In the genomic region with DNA sequence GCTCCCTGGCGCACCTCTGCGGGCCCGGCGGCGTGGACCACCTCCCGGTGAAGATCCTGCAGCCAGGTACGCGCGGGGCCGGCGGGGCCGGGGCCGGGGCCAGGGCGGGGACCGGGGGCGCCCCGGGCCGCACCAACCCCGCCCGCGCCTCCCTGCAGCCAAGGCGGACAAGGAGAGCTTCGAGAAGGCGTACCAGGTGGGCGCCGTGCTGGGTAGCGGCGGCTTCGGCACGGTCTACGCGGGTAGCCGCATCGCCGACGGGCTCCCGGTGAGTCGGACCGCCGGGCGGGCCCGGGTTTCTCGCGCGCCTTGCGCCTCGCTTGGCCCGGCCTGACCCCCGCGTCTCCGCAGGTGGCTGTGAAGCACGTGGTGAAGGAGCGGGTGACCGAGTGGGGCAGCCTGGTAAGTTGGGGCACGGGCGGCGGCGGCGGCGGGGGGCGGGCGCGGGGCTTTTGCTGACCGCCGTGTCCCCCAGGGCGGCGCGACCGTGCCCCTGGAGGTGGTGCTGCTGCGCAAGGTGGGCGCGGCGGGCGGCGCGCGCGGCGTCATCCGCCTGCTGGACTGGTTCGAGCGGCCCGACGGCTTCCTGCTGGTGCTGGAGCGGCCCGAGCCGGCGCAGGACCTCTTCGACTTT, we compare ENCODE assay signal across 7 cellular contexts. TPM values are rescaled to one million over a fixed set of nuclear protein-coding genes. Genes with fewer than 3 reads are reported as not detected.
DNase-seq lines count a peak whose midpoint lies in the region; ATAC-seq and TF ChIP-seq lines count a peak whose summit lies in the region.

No MANE protein-coding gene starts in this region.

- H3K4me3 Mint-ChIP-seq in stimulated activated naive B cell treated with anti-CD40 and anti-IgM and Interleukin-4, amounts not matched to agents 10 μg/mL and 1 μg/mL and 100 μg/mL, for 72 hours = peak overlapping the region; percentile 94 to 98

- peak overlapping the region; percentile 64 for H3K9ac ChIP-seq in mammary epithelial cell (ENCODE audit: insufficient read depth, low read length)

- H3K36me3 Mint-ChIP-seq in stimulated activated naive B cell treated with anti-CD40 and anti-IgM and Interleukin-4, amounts not matched to agents 10 μg/mL and 1 μg/mL and 100 μg/mL, for 72 hours = peaks cover 30 to 42% of the 10 kb centered on the region in 2 donors

- H3K4me3 ChIP-seq in H7 (ENCODE audit: insufficient read depth, low read depth, low read length) (peak overlapping the region; percentile 91), mammary epithelial cell (replicated peaks in 1 of 3; ENCODE audit: insufficient read depth in 1 of 3, low read depth in 2 of 3, low read length in 3 of 3) (peak overlapping the region; percentile 58 to 93 (median 71))

- H3K27ac Mint-ChIP-seq in stimulated activated naive B cell treated with anti-CD40 and anti-IgM and Interleukin-4, amounts not matched to agents 10 μg/mL and 1 μg/mL and 100 μg/mL, for 72 hours = peak overlapping the region; percentile 97

- 3% methylated on average over 23 of the region's 89 CpGs for WGBS in mammary epithelial cell (ENCODE audit: low coverage, missing lambda C conversion rate)

- no peaks in the 10 kb centered on the region for H3K9me3 Mint-ChIP-seq in stimulated activated naive B cell treated with anti-CD40 and anti-IgM and Interleukin-4, amounts not matched to agents 10 μg/mL and 1 μg/mL and 100 μg/mL, for 72 hours

- H3K36me3 ChIP-seq in H7 (replicated peaks; ENCODE audit: control insufficient read depth, insufficient read depth, low read length) (peaks cover 7% of the 10 kb centered on the region), mammary epithelial cell (ENCODE audit: insufficient read depth, low read length) (peaks cover 4% of the 10 kb centered on the region)

- H3K27me3 Mint-ChIP-seq in stimulated activated naive B cell treated with anti-CD40 and anti-IgM and Interleukin-4, amounts not matched to agents 10 μg/mL and 1 μg/mL and 100 μg/mL, for 72 hours = no peaks in the 10 kb centered on the region

- peaks cover 39% of the 10 kb centered on the region for H3K79me2 ChIP-seq in mammary epithelial cell (ENCODE audit: insufficient read depth, low read length)

- intact Hi-C loops in mammary epithelial cell (cut with micrococcal nuclease) = loop anchor here (1.0 kb wide), 1 partner anchor 30 kb away; no protein-coding TSS in a partner anchor

- BruUV-seq in mammary epithelial cell (replicated peaks; lab: Mats Ljungman, UMichigan) = TSS peak; percentile 12

- in situ Hi-C loops in mammary epithelial cell (cut with MboI; ENCODE audit: low sequenced_read_pairs in 2 of 2) = no loop called here

- H3K27me3 ChIP-seq in H7 (ENCODE audit: control insufficient read depth, insufficient read depth, low read length) (peaks cover 5% of the 10 kb centered on the region; the same call in 1 of the 2 replicates), mammary epithelial cell (ENCODE audit: insufficient read depth, low read length) (no peaks in the 10 kb centered on the region)

- H2AFZ ChIP-seq in mammary epithelial cell (ENCODE audit: low read depth, low read length) = peak overlapping the region; percentile 65

- peaks cover 23% of the 10 kb centered on the region for H3K4me1 ChIP-seq in mammary epithelial cell (ENCODE audit: insufficient read depth, low read length)

- DNase-seq in H7 (peak; percentile 87), RPMI7951 (ENCODE audit: low read depth) (peak; percentile 37), mammary epithelial cell (peak; percentile 61), left kidney (ENCODE audit: low read depth, low spot score) (peak; percentile 68), NCI-H1048 (lab: John Stamatoyannopoulos, UW) (no peak)
- no peak for DNase-seq in stimulated activated naive B cell treated with anti-CD40 and anti-IgM and Interleukin-4, amounts not matched to agents 10 μg/mL and 1 μg/mL and 100 μg/mL, for 72 hours

- H3K4me1 Mint-ChIP-seq in stimulated activated naive B cell treated with anti-CD40 and anti-IgM and Interleukin-4, amounts not matched to agents 10 μg/mL and 1 μg/mL and 100 μg/mL, for 72 hours = peaks cover 30 to 62% of the 10 kb centered on the region in 2 donors

- no peak for ATAC-seq in stimulated activated naive B cell treated with anti-CD40 and anti-IgM and Interleukin-4, amounts not matched to agents 10 μg/mL and 1 μg/mL and 100 μg/mL, for 72 hours (replicated peaks)
- no peak for ATAC-seq in GM18909 (IDR thresholded peaks at IDR 0.05; ENCODE audit: poor library complexity, unreplicated experiment)

- CTCF ChIA-PET in mammary epithelial cell (lab: Charles Lee; ENCODE audit: low non-redundant PET) = no interaction called here

- peak overlapping the region; percentile 100 for H3K4me2 ChIP-seq in mammary epithelial cell (ENCODE audit: insufficient read depth, low read depth, low read length)

- dilution Hi-C loops in mammary epithelial cell (cut with HindIII; ENCODE audit: low sequenced_read_pairs) = no loop called here

- H4K20me1 ChIP-seq in mammary epithelial cell (ENCODE audit: insufficient read depth, low read length) = peaks cover 8% of the 10 kb centered on the region

- TF ChIP-seq CTCF in mammary epithelial cell (conservative IDR thresholded peaks at IDR 0.05 in 1 of 2, IDR thresholded peaks at IDR 0.05 in 1 of 2; ENCODE audit: extremely low read depth in 1 of 2, insufficient read depth in 1 of 2, low read depth in 1 of 2, low read length in 2 of 2) = no peak

- H3K9me3 ChIP-seq in mammary epithelial cell (replicated peaks; ENCODE audit: insufficient read depth, low read length) = no peaks in the 10 kb centered on the region

- peak overlapping the region; percentile 69 for H3K27ac ChIP-seq in mammary epithelial cell (ENCODE audit: insufficient read depth, low read depth, low read length)

RNA-seq across cellular contexts. Expression of gene PIM3, which starts 0.5 kb away (rescaled TPM):
- 71.2 and 79.7 TPM in 2 replicates for total RNA-seq in H7 (2014; rRNA removed; shearing (Covaris generic))
- 9.3 and 12.7 TPM in 2 replicates for total RNA-seq in RPMI7951 (2014; rRNA removed; shearing (Covaris generic))
- 10 to 100 TPM; 26.6 to 68.7 TPM for total RNA-seq in mammary epithelial cell
- 11.1 TPM for polyA plus RNA-seq in mammary epithelial cell
- 6.3 TPM for polyA minus RNA-seq in mammary epithelial cell

RNA-seq across cellular contexts. Expression of gene CRELD2, which starts 42.6 kb away (rescaled TPM):
- total RNA-seq in H7 (2014; rRNA removed; shearing (Covaris generic)) = 22.8 and 45.6 TPM in 2 replicates
- total RNA-seq in RPMI7951 (2014; rRNA removed; shearing (Covaris generic)) = 49.7 and 56.7 TPM in 2 replicates
- 10 to 100 TPM; 26.5 to 51.5 TPM for total RNA-seq in mammary epithelial cell
- polyA plus RNA-seq in mammary epithelial cell = 63.8 TPM
- polyA minus RNA-seq in mammary epithelial cell = 22.6 TPM

RNA-seq across cellular contexts. Expression of gene ALG12, which starts 42.8 kb away (rescaled TPM):
- 28.5 and 32.9 TPM in 2 replicates for total RNA-seq in H7 (2014; rRNA removed; shearing (Covaris generic))
- total RNA-seq in RPMI7951 (2014; rRNA removed; shearing (Covaris generic)) = 15.0 and 18.7 TPM in 2 replicates
- total RNA-seq in mammary epithelial cell = 10 to 100 TPM; 19.0 to 19.9 TPM
- 12.6 TPM for polyA plus RNA-seq in mammary epithelial cell
- polyA minus RNA-seq in mammary epithelial cell = 3.8 TPM

RNA-seq across cellular contexts. Expression of gene IL17REL, which starts 51.5 kb away (rescaled TPM):
- 0.04 TPM in 1 of 2 replicates, not detected in the other for total RNA-seq in H7 (2014; rRNA removed; shearing (Covaris generic))
- not detected in 2 replicates for total RNA-seq in RPMI7951 (2014; rRNA removed; shearing (Covaris generic))
- total RNA-seq in mammary epithelial cell = not detected
- not detected for polyA plus RNA-seq in mammary epithelial cell
- polyA minus RNA-seq in mammary epithelial cell = not detected

Comparison
In these comparisons a context has a peak if more than half of its experiments do, and no peak if none do; other contexts are left out.
1. DNase-seq: peak in H7 (single experiment), RPMI7951 (single experiment), mammary epithelial cell (single experiment) and left kidney (single experiment); none in stimulated activated naive B cell treated with anti-CD40 and anti-IgM and Interleukin-4, amounts not matched to agents 10 μg/mL and 1 μg/mL and 100 μg/mL, for 72 hours (single experiment) and NCI-H1048 (single experiment).